Comparison of ENCODE assay signal across 1 cellular context in the genomic region with DNA sequence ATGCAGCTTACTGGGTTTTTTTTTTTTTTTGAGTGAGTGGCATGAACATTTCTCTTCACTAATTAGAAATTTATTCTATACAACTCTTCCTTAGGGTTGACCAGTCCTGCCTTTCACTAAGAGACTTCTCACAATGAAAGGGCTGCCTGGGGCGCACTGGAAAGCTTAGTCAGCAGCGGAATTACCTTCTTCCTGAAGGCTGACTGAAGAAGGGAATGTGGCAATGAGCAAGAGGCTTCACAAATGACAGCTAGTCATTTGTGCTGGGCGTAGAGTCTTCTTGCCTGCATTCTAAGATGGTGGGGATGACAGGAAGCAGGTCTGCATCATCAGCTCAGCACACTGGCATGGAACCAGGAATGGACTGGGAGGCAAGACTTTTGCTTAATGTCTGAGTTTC.
TF ChIP-seq lines count a peak whose summit lies in the region.

No MANE protein-coding gene starts in this region.

TF ChIP-seq in IMR-90, 13 proteins besides CTCF, POLR2A, EP300 and RAD21:
- TF ChIP-seq, protein P1, sequence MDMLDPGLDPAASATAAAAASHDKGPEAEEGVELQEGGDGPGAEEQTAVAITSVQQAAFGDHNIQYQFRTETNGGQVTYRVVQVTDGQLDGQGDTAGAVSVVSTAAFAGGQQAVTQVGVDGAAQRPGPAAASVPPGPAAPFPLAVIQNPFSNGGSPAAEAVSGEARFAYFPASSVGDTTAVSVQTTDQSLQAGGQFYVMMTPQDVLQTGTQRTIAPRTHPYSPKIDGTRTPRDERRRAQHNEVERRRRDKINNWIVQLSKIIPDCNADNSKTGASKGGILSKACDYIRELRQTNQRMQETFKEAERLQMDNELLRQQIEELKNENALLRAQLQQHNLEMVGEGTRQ (IDR thresholded peaks at IDR 0.05; ENCODE audit: low read depth, low read length), result no peak
- no peak for TF ChIP-seq CHD1 (IDR thresholded peaks at IDR 0.05; ENCODE audit: low read depth, low read length)
- TF ChIP-seq MAFK (IDR thresholded peaks at IDR 0.05; ENCODE audit: low read depth, low read length), result no peak
- TF ChIP-seq CEBPB (IDR thresholded peaks at IDR 0.05; ENCODE audit: low read depth, low read length), result no peak
